ENCODE assay signal across 21 cellular contexts in the genomic region with DNA sequence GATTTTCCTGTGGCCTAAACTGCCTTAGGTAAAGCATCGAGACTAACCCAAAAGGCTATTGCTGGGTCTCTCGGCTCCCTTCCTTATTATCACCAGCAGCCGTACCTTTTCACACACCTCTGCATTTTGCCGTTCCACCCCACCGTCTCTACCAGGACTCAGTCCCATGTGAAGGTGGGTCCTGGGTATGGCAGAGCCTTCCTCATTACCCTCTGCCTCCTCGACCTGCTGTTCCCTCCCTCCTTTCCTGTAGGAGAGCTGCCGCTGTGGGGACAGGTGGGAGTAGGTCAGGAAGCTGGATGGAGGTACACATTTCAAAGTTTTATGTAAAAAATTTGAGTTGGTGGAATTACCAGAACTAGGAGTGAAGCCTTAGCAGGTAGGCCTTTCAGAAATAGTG. TPM values are rescaled to one million over a fixed set of nuclear protein-coding genes. Genes with fewer than 3 reads are reported as not detected.
"Had no signal": no experiment of that assay in that cellular context is flagged by ENCODE, and none has a peak within 500 bp of the region (broad histone marks: within the 10 kb centered on the region; RNA-seq: fewer than 3 reads in every experiment).

No MANE protein-coding gene starts in this region.

- H3K4me1 ChIP-seq: foreskin keratinocyte, sigmoid colon had no signal

- H3K4me3 ChIP-seq: sigmoid colon had no signal

- DNase-seq: activated CD4-positive, alpha-beta T cell treated with anti-CD3 and anti-CD28 coated beads, Interleukin-2, amount 10 ng/mL, durations not matched to agents 7 days and 5 days; activated CD4-positive, CD25-positive, alpha-beta regulatory T cell treated with anti-CD3 and anti-CD28 coated beads, Interleukin-2, amount 50 U/mL, for 72 hours; activated CD8-positive, alpha-beta memory T cell treated with anti-CD3 and anti-CD28 coated beads, Interleukin-2, amount 10 ng/mL, durations not matched to agents 7 days and 5 days; activated CD8-positive, alpha-beta T cell treated with anti-CD3 and anti-CD28 coated beads for 36 hours; activated effector memory CD4-positive, alpha-beta T cell treated with anti-CD3 and anti-CD28 coated beads, Interleukin-2, amount 50 U/mL, for 16 hours; activated naive CD4-positive, alpha-beta T cell treated with anti-CD3 and anti-CD28 coated beads, Interleukin-2, amount 50 U/mL, for 16 hours; activated naive CD8-positive, alpha-beta T cell treated with anti-CD3 and anti-CD28 coated beads, Interleukin-2, amount 50 U/mL, for 24 hours; activated T-cell treated with anti-CD3 and anti-CD28 coated beads for 4 hours; effector memory CD4-positive, alpha-beta T cell; foreskin keratinocyte; midbrain; naive thymus-derived CD4-positive, alpha-beta T cell; occipital lobe; retina; sigmoid colon; stimulated activated CD4-positive, alpha-beta T cell treated with anti-CD3 and anti-CD28 coated beads, Interleukin-4, amount 100 ng/mL, for 1 hour; stimulated activated naive CD4-positive, alpha-beta T cell had no signal

- ATAC-seq: activated CD8-positive, alpha-beta memory T cell treated with anti-CD3 and anti-CD28 coated beads, Interleukin-2, amount 10 ng/mL, durations not matched to agents 7 days and 5 days; activated CD8-positive, alpha-beta T cell treated with anti-CD3 and anti-CD28 coated beads for 36 hours; activated naive CD8-positive, alpha-beta T cell treated with anti-CD3 and anti-CD28 coated beads, Interleukin-2, amount 50 U/mL, for 24 hours; foreskin keratinocyte; naive thymus-derived CD4-positive, alpha-beta T cell had no signal

- H3K9me3 ChIP-seq: sigmoid colon had no signal

- H3K27me3 ChIP-seq: foreskin keratinocyte, sigmoid colon had no signal

- H3K27ac ChIP-seq: foreskin keratinocyte, sigmoid colon, VCaP had no signal

- FAIRE-seq: keratinocyte, urothelium cell line had no signal

- H3K36me3 ChIP-seq: sigmoid colon had no signal

RNA-seq across cellular contexts. Expression of gene CCL28, which starts 1.8 kb away (rescaled TPM):
- total RNA-seq: neural crest cell had no signal
